10 cellular contexts compared by ENCODE assay signal in the genomic region with DNA sequence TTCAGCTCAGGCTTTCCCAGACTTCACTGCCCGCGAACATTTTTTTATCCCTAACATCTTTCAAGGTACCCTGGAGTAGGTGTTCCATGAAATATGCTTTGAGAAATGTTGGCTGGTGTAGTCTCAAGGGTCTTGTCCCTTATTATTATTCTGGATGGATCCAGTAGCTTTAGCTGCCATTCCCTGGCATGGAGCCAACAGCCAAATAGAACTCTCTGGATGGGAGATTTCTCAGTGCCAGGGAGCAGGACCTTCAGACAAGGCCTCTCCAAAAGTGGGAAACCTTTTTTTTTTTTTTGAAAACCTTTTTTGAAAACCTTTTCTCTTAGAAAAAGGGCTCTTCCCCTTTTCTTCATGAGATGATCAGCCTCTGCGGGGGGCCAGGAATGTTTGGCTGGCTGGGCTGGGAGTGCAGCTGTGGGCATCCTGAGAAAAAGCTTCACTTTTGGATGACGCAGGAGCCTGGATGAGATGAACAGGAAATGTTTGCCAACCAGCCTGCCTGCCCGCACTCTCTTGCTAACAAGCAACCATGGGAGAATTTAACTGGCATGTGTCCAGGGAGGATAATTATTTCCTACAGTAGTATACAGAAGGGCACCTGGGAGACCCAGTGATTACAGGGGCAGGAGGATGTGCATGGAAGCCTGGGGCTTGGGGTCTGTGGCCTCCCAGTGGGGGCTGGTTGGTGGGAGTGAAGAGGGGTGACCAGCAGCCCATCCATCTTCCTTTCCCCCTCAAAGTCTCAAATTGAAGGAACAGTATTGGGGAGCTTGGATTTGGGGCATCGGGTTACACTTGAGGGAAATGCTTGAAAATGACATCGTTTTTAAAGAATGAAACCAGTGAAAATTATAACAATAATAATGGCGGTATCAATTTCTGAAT.
DNase-seq lines count a peak whose midpoint lies in the region; ATAC-seq and TF ChIP-seq lines count a peak whose summit lies in the region.
"Had no signal": no experiment of that assay in that cellular context is flagged by ENCODE, and none has a peak within 500 bp of the region (broad histone marks: within the 10 kb centered on the region; RNA-seq: fewer than 3 reads in every experiment).

No MANE protein-coding gene starts in this region.

- no peaks in the 10 kb centered on the region for H3K27me3 Mint-ChIP-seq in stimulated activated naive CD8-positive, alpha-beta T cell treated with anti-CD3 and anti-CD28 coated beads, Interleukin-15, amount 100 ng/mL, for 72 hours
- peaks cover 3% of the 10 kb centered on the region for H3K27me3 Mint-ChIP-seq in HFFc6 (ENCODE audit: insufficient read depth)

- no peak for ATAC-seq in stimulated activated naive CD8-positive, alpha-beta T cell treated with anti-CD3 and anti-CD28 coated beads, Interleukin-15, amount 100 ng/mL, for 72 hours

- H3K9me2 ChIP-seq in hepatocyte (replicated peaks; ENCODE audit: insufficient read depth), result no peaks in the 10 kb centered on the region

- H3K9me3 ChIP-seq in cardiac muscle cell (ENCODE audit: low read depth) (no peaks in the 10 kb centered on the region), left ventricle myocardium inferior (replicated peaks) (peaks cover 8% of the 10 kb centered on the region), hepatocyte (ENCODE audit: low read depth) (no peaks in the 10 kb centered on the region)

- WGBS in hepatocyte (ENCODE audit: low lambda C conversion rate, missing lambda C conversion rate), result 73% methylated on average over 8 of the region's 8 CpGs

- no peaks in the 10 kb centered on the region for H3K79me2 ChIP-seq in hepatocyte

- H3K4me1 ChIP-seq in cardiac muscle cell (ENCODE audit: low read depth), result no peaks in the 10 kb centered on the region
- H3K4me1 ChIP-seq in left ventricle myocardium inferior, result no peaks in the 10 kb centered on the region
- H3K4me1 ChIP-seq in hepatocyte (ENCODE audit: insufficient read depth), result no peaks in the 10 kb centered on the region

- DNase-seq in cardiac muscle cell (ENCODE audit: low read depth in 1 of 2, low spot score in 1 of 2), result peak; percentile 23 to 58
- DNase-seq in left ventricle myocardium inferior, result no peak
- peak; percentile 97 to 98 for DNase-seq in SHP77 (lab: John Stamatoyannopoulos, UW)
- peak; percentile 18 for DNase-seq in hepatocyte (ENCODE audit: low spot score)
- no peak for DNase-seq in activated CD4-positive, alpha-beta T cell treated with anti-CD3 and anti-CD28 coated beads for 48 hours
- no peak for DNase-seq in stimulated activated naive CD8-positive, alpha-beta T cell treated with anti-CD3 and anti-CD28 coated beads, Interleukin-15, amount 100 ng/mL, for 72 hours
- no peak for DNase-seq in stimulated activated CD4-positive, alpha-beta T cell treated with anti-CD3 and anti-CD28 coated beads, Interleukin-4, amount 100 ng/mL, for 1 hour
- no peak for DNase-seq in HFFc6
- DNase-seq: activated CD4-positive, alpha-beta T cell treated with anti-CD3 and anti-CD28 coated beads, Interleukin-2, amount 10 ng/mL, durations not matched to agents 24 days and 14 days had no signal

- H3K4me2 ChIP-seq in hepatocyte, result no peak overlapping the region

- no peak overlapping the region for H3K27ac Mint-ChIP-seq in stimulated activated naive CD8-positive, alpha-beta T cell treated with anti-CD3 and anti-CD28 coated beads, Interleukin-15, amount 100 ng/mL, for 72 hours
- no peak overlapping the region for H3K27ac Mint-ChIP-seq in HFFc6
- H3K27ac Mint-ChIP-seq: activated CD4-positive, alpha-beta T cell treated with anti-CD3 and anti-CD28 coated beads, Interleukin-2, amount 10 ng/mL, durations not matched to agents 24 days and 14 days had no signal

- H3K36me3 Mint-ChIP-seq in HFFc6 (ENCODE audit: low read depth), result no peaks in the 10 kb centered on the region

- H3K36me3 ChIP-seq in cardiac muscle cell (no peaks in the 10 kb centered on the region), left ventricle myocardium inferior (no peaks in the 10 kb centered on the region), hepatocyte (replicated peaks; ENCODE audit: insufficient read depth, low read depth) (no peaks in the 10 kb centered on the region)

- H3K4me1 Mint-ChIP-seq in stimulated activated naive CD8-positive, alpha-beta T cell treated with anti-CD3 and anti-CD28 coated beads, Interleukin-15, amount 100 ng/mL, for 72 hours, result no peaks in the 10 kb centered on the region
- H3K4me1 Mint-ChIP-seq in HFFc6 (ENCODE audit: low read depth), result no peaks in the 10 kb centered on the region
- H3K4me1 Mint-ChIP-seq: activated CD4-positive, alpha-beta T cell treated with anti-CD3 and anti-CD28 coated beads, Interleukin-2, amount 10 ng/mL, durations not matched to agents 24 days and 14 days had no signal

- intact Hi-C loops in left ventricle myocardium inferior (cut with micrococcal nuclease), result no loop called here

- no peaks in the 10 kb centered on the region for H4K20me1 ChIP-seq in hepatocyte (ENCODE audit: insufficient read depth, poor library complexity, severe bottlenecking)

- H2AFZ ChIP-seq in hepatocyte, result no peak overlapping the region

- TF ChIP-seq CTCF in cardiac muscle cell (IDR thresholded peaks at IDR 0.05; ENCODE audit: low read depth, low read length) (no peak), left ventricle myocardium inferior (IDR thresholded peaks at IDR 0.05; ENCODE audit: borderline replicate concordance) (no peak), hepatocyte (IDR thresholded peaks at IDR 0.05; ENCODE audit: poor library complexity) (no peak), HFFc6 (IDR thresholded peaks at IDR 0.05) (no peak)

- no peaks in the 10 kb centered on the region for H3K27me3 ChIP-seq in cardiac muscle cell
- H3K27me3 ChIP-seq in left ventricle myocardium inferior (ENCODE audit: low read depth), result no peaks in the 10 kb centered on the region
- no peaks in the 10 kb centered on the region for H3K27me3 ChIP-seq in hepatocyte

- H3K4me3 Mint-ChIP-seq in stimulated activated naive CD8-positive, alpha-beta T cell treated with anti-CD3 and anti-CD28 coated beads, Interleukin-15, amount 100 ng/mL, for 72 hours, result no peak overlapping the region
- no peak overlapping the region for H3K4me3 Mint-ChIP-seq in HFFc6
- H3K4me3 Mint-ChIP-seq: activated CD4-positive, alpha-beta T cell treated with anti-CD3 and anti-CD28 coated beads, Interleukin-2, amount 10 ng/mL, durations not matched to agents 24 days and 14 days had no signal

- H3K4me3 ChIP-seq in cardiac muscle cell (no peak overlapping the region), left ventricle myocardium inferior (no peak overlapping the region), hepatocyte (no peak overlapping the region)
- H3K4me3 ChIP-seq: lung had no signal

- H3K27ac ChIP-seq in cardiac muscle cell, result no peak overlapping the region
- no peak overlapping the region for H3K27ac ChIP-seq in left ventricle myocardium inferior (replicated peaks)
- H3K27ac ChIP-seq in hepatocyte, result no peak overlapping the region

- no peaks in the 10 kb centered on the region for H3K9me3 Mint-ChIP-seq in stimulated activated naive CD8-positive, alpha-beta T cell treated with anti-CD3 and anti-CD28 coated beads, Interleukin-15, amount 100 ng/mL, for 72 hours
- H3K9me3 Mint-ChIP-seq in HFFc6, result no peaks in the 10 kb centered on the region
- H3K9me3 Mint-ChIP-seq: activated CD4-positive, alpha-beta T cell treated with anti-CD3 and anti-CD28 coated beads, Interleukin-2, amount 10 ng/mL, durations not matched to agents 24 days and 14 days had no signal

Comparison
In these comparisons a context has a peak if more than half of its experiments do, and no peak if none do; other contexts are left out.
1. DNase-seq: peak in cardiac muscle cell (2 of 2), SHP77 (2 of 2) and hepatocyte (single experiment); none in left ventricle myocardium inferior (single experiment), activated CD4-positive, alpha-beta T cell treated with anti-CD3 and anti-CD28 coated beads for 48 hours (single experiment), stimulated activated naive CD8-positive, alpha-beta T cell treated with anti-CD3 and anti-CD28 coated beads, Interleukin-15, amount 100 ng/mL, for 72 hours (0 of 2), stimulated activated CD4-positive, alpha-beta T cell treated with anti-CD3 and anti-CD28 coated beads, Interleukin-4, amount 100 ng/mL, for 1 hour (single experiment) and HFFc6 (single experiment).